ENCODE assay signal across 19 cellular contexts in the genomic region with DNA sequence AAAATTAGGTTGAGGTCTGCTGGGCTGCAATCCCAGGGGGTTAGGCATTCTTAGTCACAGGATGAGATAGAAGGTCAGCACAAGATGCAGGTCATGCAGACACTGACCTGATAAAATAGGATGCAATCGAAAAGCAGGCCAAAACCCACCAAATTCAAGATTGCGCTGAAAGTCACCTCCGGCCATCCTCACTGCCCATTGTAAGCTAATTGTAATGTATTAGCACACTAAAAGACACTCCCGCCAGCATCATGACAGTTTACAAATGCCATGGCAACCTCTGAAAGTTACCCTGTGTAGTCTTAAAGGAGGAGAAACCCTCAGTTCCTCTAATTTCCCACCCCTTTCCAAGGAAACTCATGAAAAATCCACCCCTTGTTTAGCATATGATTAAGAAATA. TPM values are rescaled to one million over a fixed set of nuclear protein-coding genes. Genes with fewer than 3 reads are reported as not detected.
DNase-seq lines count a peak whose midpoint lies in the region; ATAC-seq, FAIRE-seq and TF ChIP-seq lines count a peak whose summit lies in the region.
"Had no signal": no experiment of that assay in that cellular context is flagged by ENCODE, and none has a peak within 500 bp of the region (broad histone marks: within the 10 kb centered on the region; RNA-seq: fewer than 3 reads in every experiment).

No MANE protein-coding gene starts in this region.

- TF ChIP-seq CTCF in type B pancreatic cell (conservative IDR thresholded peaks at IDR 0.05) = no peak

- H3K4me3 ChIP-seq in iPS DF 6.9 (ENCODE audit: low read length) (no peak overlapping the region), aorta (ENCODE audit: low read length in 2 of 2) (no peak overlapping the region)
- H3K4me3 ChIP-seq in CD4-positive, alpha-beta memory T cell (ENCODE audit: low read length in 2 of 2) = no peak overlapping the region
- H3K4me3 ChIP-seq: A549, BLaER1 had no signal

- peaks cover 12% of the 10 kb centered on the region for H3K4me1 Mint-ChIP-seq in type B pancreatic cell (ENCODE audit: unreplicated experiment)
- H3K4me1 Mint-ChIP-seq in CD4-positive, alpha-beta memory T cell = no peaks in the 10 kb centered on the region
- no peaks in the 10 kb centered on the region for H3K4me1 Mint-ChIP-seq in stimulated activated effector memory CD8-positive, alpha-beta T cell treated with anti-CD3 and anti-CD28 coated beads, Interleukin-12 subunit alpha, Interleukin-12 subunit beta, amount 100 ng/mL, for 72 hours
- H3K4me1 Mint-ChIP-seq: CD8-positive, alpha-beta memory T cell had no signal

- H3K27ac Mint-ChIP-seq in type B pancreatic cell = peak overlapping the region; percentile 50
- H3K27ac Mint-ChIP-seq in CD4-positive, alpha-beta memory T cell = no peak overlapping the region
- H3K27ac Mint-ChIP-seq in stimulated activated effector memory CD8-positive, alpha-beta T cell treated with anti-CD3 and anti-CD28 coated beads, Interleukin-12 subunit alpha, Interleukin-12 subunit beta, amount 100 ng/mL, for 72 hours = no peak overlapping the region
- H3K27ac Mint-ChIP-seq: CD8-positive, alpha-beta memory T cell had no signal

- intact Hi-C loops in aorta (cut with DNase I) = no loop called here
- intact Hi-C loops in CD4-positive, alpha-beta memory T cell (cut with micrococcal nuclease) = no loop called here

- FAIRE-seq in GM18507 (lab: Jason Lieb, UNC) = peak; percentile 29
- FAIRE-seq: A549, GM12892 had no signal

- POLR2A ChIA-PET in CD4-positive, alpha-beta memory T cell (lab: Charles Lee; ENCODE audit: partially characterized antibody) = no interaction called here

- H3K27me3 ChIP-seq in iPS DF 6.9 (ENCODE audit: control insufficient read depth, insufficient read depth, low read length) (no peaks in the 10 kb centered on the region), aorta (ENCODE audit: control insufficient read depth in 1 of 2, insufficient read depth in 2 of 2, low read length in 1 of 2) (no peaks in the 10 kb centered on the region)
- H3K27me3 ChIP-seq in CD4-positive, alpha-beta memory T cell (ENCODE audit: insufficient read depth, low read length) = no peaks in the 10 kb centered on the region
- H3K27me3 ChIP-seq: BLaER1 had no signal

- ATAC-seq in aorta (ENCODE audit: low FRiP score) = no peak
- no peak for ATAC-seq in stimulated activated effector memory CD8-positive, alpha-beta T cell treated with anti-CD3 and anti-CD28 coated beads, Interleukin-12 subunit alpha, Interleukin-12 subunit beta, amount 100 ng/mL, for 72 hours
- ATAC-seq: A549 had no signal

- no peak overlapping the region for H3K4me3 Mint-ChIP-seq in type B pancreatic cell
- no peak overlapping the region for H3K4me3 Mint-ChIP-seq in CD4-positive, alpha-beta memory T cell
- no peak overlapping the region for H3K4me3 Mint-ChIP-seq in stimulated activated effector memory CD8-positive, alpha-beta T cell treated with anti-CD3 and anti-CD28 coated beads, Interleukin-12 subunit alpha, Interleukin-12 subunit beta, amount 100 ng/mL, for 72 hours
- H3K4me3 Mint-ChIP-seq: CD8-positive, alpha-beta memory T cell had no signal

- H3K27ac ChIP-seq in iPS DF 6.9 (ENCODE audit: low read length) = no peak overlapping the region
- no peak overlapping the region for H3K27ac ChIP-seq in aorta (ENCODE audit: low read depth in 1 of 2, low read length in 2 of 2)
- no peak overlapping the region for H3K27ac ChIP-seq in CD4-positive, alpha-beta memory T cell (ENCODE audit: low read depth, low read length)
- H3K27ac ChIP-seq: A549, BLaER1 had no signal

- no peaks in the 10 kb centered on the region for H3K36me3 Mint-ChIP-seq in type B pancreatic cell
- H3K36me3 Mint-ChIP-seq in CD4-positive, alpha-beta memory T cell = no peaks in the 10 kb centered on the region
- no peaks in the 10 kb centered on the region for H3K36me3 Mint-ChIP-seq in stimulated activated effector memory CD8-positive, alpha-beta T cell treated with anti-CD3 and anti-CD28 coated beads, Interleukin-12 subunit alpha, Interleukin-12 subunit beta, amount 100 ng/mL, for 72 hours
- H3K36me3 Mint-ChIP-seq: CD8-positive, alpha-beta memory T cell had no signal

- no peaks in the 10 kb centered on the region for H3K27me3 Mint-ChIP-seq in type B pancreatic cell
- H3K27me3 Mint-ChIP-seq in CD4-positive, alpha-beta memory T cell = peaks cover 0 to 2% of the 10 kb centered on the region in 2 donors
- H3K27me3 Mint-ChIP-seq: CD8-positive, alpha-beta memory T cell had no signal

- WGBS in iPS DF 6.9 (ENCODE audit: insufficient coverage, insufficient read length) = no CpG with 5 or more reads among the region's 4 CpGs
- WGBS in aorta, 2 donors = 95% methylated on average over 4 of the region's 4 CpGs

- H3K36me3 ChIP-seq in iPS DF 6.9 (ENCODE audit: control insufficient read depth, insufficient read depth, low read length) (no peaks in the 10 kb centered on the region), aorta (ENCODE audit: control insufficient read depth in 1 of 2, insufficient read depth in 2 of 2, low read length in 1 of 2) (no peaks in the 10 kb centered on the region)
- no peaks in the 10 kb centered on the region for H3K36me3 ChIP-seq in CD4-positive, alpha-beta memory T cell (ENCODE audit: insufficient read depth, low read length)
- H3K36me3 ChIP-seq: BLaER1 had no signal

- peaks cover 8% of the 10 kb centered on the region for H3K9me3 Mint-ChIP-seq in type B pancreatic cell
- peaks cover 0 to 4% (median under 1%) of the 10 kb centered on the region in 8 donors for H3K9me3 Mint-ChIP-seq in CD4-positive, alpha-beta memory T cell
- peaks cover 3% of the 10 kb centered on the region for H3K9me3 Mint-ChIP-seq in stimulated activated effector memory CD8-positive, alpha-beta T cell treated with anti-CD3 and anti-CD28 coated beads, Interleukin-12 subunit alpha, Interleukin-12 subunit beta, amount 100 ng/mL, for 72 hours

- H3K9me3 ChIP-seq in iPS DF 6.9 (ENCODE audit: control insufficient read depth, insufficient read depth, low read length) = no peaks in the 10 kb centered on the region
- no peaks in the 10 kb centered on the region for H3K9me3 ChIP-seq in aorta (ENCODE audit: control insufficient read depth, low read length)
- no peaks in the 10 kb centered on the region for H3K9me3 ChIP-seq in CD4-positive, alpha-beta memory T cell (ENCODE audit: control insufficient read depth in 1 of 2, low read length in 2 of 2)
- H3K9me3 ChIP-seq: A549, BLaER1, SK-N-SH had no signal

- DNase-seq in GM18507 (ENCODE audit: extremely low spot score, insufficient read length, low read depth) (no peak), iPS DF 6.9 (ENCODE audit: low read depth, low spot score) (peak; percentile 4), type B pancreatic cell (ENCODE audit: extremely low spot score, unreplicated experiment) (no peak), aorta (no peak)
- DNase-seq in CD4-positive, alpha-beta memory T cell = no peak
- DNase-seq in stimulated activated effector memory CD8-positive, alpha-beta T cell treated with anti-CD3 and anti-CD28 coated beads, Interleukin-12 subunit alpha, Interleukin-12 subunit beta, amount 100 ng/mL, for 72 hours (ENCODE audit: low spot score in 2 of 2) = no peak
- DNase-seq: CD8-positive, alpha-beta memory T cell; DMS53; EL; NCI-H1105 treated with DMSO at 0.1 percent for 48 hours; NCI-H1694; NCI-H2081 treated with DMSO at 0.1 percent for 48 hours; RPMI8226; SHP77 treated with DMSO at 0.1 percent for 48 hours; SK-N-SH had no signal

- CTCF ChIA-PET in CD4-positive, alpha-beta memory T cell (lab: Charles Lee; ENCODE audit: partially characterized antibody) = no interaction called here

- no peaks in the 10 kb centered on the region for H3K4me1 ChIP-seq in iPS DF 6.9 (ENCODE audit: control insufficient read depth, insufficient read depth, low read length)
- no peaks in the 10 kb centered on the region for H3K4me1 ChIP-seq in aorta (ENCODE audit: control insufficient read depth in 1 of 2, insufficient read depth in 2 of 2, low read length in 2 of 2)
- H3K4me1 ChIP-seq in CD4-positive, alpha-beta memory T cell (ENCODE audit: insufficient read depth, low read length) = no peaks in the 10 kb centered on the region
- H3K4me1 ChIP-seq: A549, BLaER1 had no signal

TF ChIP-seq in PFSK-1, 5 proteins besides CTCF, POLR2A, EP300 and RAD21 (continues in another document):
- TF ChIP-seq POLR2AphosphoS5 (IDR thresholded peaks at IDR 0.05; ENCODE audit: low read depth, low read length) = no peak
- peak in 1 of 2 experiments; percentile 18; a peak in 1 of 4 replicates for TF ChIP-seq REST (IDR thresholded peaks at IDR 0.05; ENCODE audit: insufficient read depth in 1 of 2, low read depth in 2 of 2, low read length in 2 of 2)

RNA-seq across cellular contexts. Expression of gene CCDC50, which starts 27.2 kb away (rescaled TPM):
- polyA plus RNA-seq in PFSK-1 (2012; ENCODE audit: insufficient read length, low read depth) = 197 TPM
- total RNA-seq in type B pancreatic cell (ENCODE audit: low replicate concordance) (47.4 and 76.2 TPM in 2 replicates), aorta (100 to 1,000 TPM in 1 of 2 donors, 10 to 100 TPM in 1; 95.8 to 129 TPM)
- 10 to 100 TPM; 34.3 to 35.1 TPM for polyA plus RNA-seq in aorta
- total RNA-seq in CD4-positive, alpha-beta memory T cell = 1 to 10 TPM; 6.3 to 8.1 TPM
- 10 to 100 TPM in 1 of 2 donors, 1 to 10 TPM in 1; 3.8 to 10.1 TPM for polyA plus RNA-seq in CD4-positive, alpha-beta memory T cell

RNA-seq across cellular contexts. Expression of gene UTS2B, which starts 28.3 kb away (rescaled TPM):
- 30.5 TPM for polyA plus RNA-seq in PFSK-1 (2012; ENCODE audit: insufficient read length, low read depth)
- 0.58 TPM in 1 of 2 replicates, not detected in the other for total RNA-seq in type B pancreatic cell (ENCODE audit: low replicate concordance)
- under 1 TPM; 0.42 to 0.78 TPM for total RNA-seq in aorta
- polyA plus RNA-seq in aorta = 1 to 10 TPM in 1 of 2 donors, under 1 TPM in 1; 0.15 to 2.8 TPM
- total RNA-seq in CD4-positive, alpha-beta memory T cell = not detected
- polyA plus RNA-seq in CD4-positive, alpha-beta memory T cell = not detected
- total RNA-seq: CD8-positive, alpha-beta memory T cell had no signal
- polyA plus RNA-seq: CD8-positive, alpha-beta memory T cell had no signal
